12 cellular contexts compared by ENCODE assay signal in genomic region chr15:92877000-92877399, GRCh38.
"Had no signal": no experiment of that assay in that cellular context is flagged by ENCODE, and none has a peak within 500 bp of the region (broad histone marks: within the 10 kb centered on the region; RNA-seq: fewer than 3 reads in every experiment).

No MANE protein-coding gene starts in this region.

- H3K9ac ChIP-seq: parathyroid adenoma had no signal

- H3K4me2 ChIP-seq: smooth muscle cell had no signal

- H3K27me3 ChIP-seq: cardiac muscle cell, heart left ventricle, transverse colon had no signal

- H3K79me2 ChIP-seq: parathyroid adenoma had no signal

- H3K9me3 ChIP-seq: heart left ventricle, transverse colon had no signal

- ATAC-seq: activated T-cell treated with anti-CD3 and anti-CD28 coated beads, Interleukin-2, amount 50 U/mL, for 72 hours; heart left ventricle; left ventricle myocardium superior; stimulated activated effector memory CD8-positive, alpha-beta T cell treated with anti-CD3 and anti-CD28 coated beads, Interleukin-12 subunit alpha, Interleukin-12 subunit beta, amount 100 ng/mL, for 72 hours had no signal

- DNase-seq: activated CD4-positive, alpha-beta memory T cell treated with anti-CD3 and anti-CD28 coated beads for 36 hours; activated CD4-positive, CD25-positive, alpha-beta regulatory T cell treated with anti-CD3 and anti-CD28 coated beads, Interleukin-2, amount 50 U/mL, for 72 hours; activated gamma-delta T cell treated with Interleukin-2 at 50 U/mL for 16 hours; activated T-cell treated with anti-CD3 and anti-CD28 coated beads, Interleukin-2, amount 50 U/mL, for 72 hours; heart left ventricle; islet precursor cell; left ventricle myocardium superior; transverse colon had no signal

- H3K27ac ChIP-seq: parathyroid adenoma, transverse colon had no signal

- H3K36me3 ChIP-seq: cardiac muscle cell, heart left ventricle, transverse colon had no signal

- H3K4me3 ChIP-seq: cardiac muscle cell, heart left ventricle, smooth muscle cell, transverse colon had no signal
